In the genomic region with DNA sequence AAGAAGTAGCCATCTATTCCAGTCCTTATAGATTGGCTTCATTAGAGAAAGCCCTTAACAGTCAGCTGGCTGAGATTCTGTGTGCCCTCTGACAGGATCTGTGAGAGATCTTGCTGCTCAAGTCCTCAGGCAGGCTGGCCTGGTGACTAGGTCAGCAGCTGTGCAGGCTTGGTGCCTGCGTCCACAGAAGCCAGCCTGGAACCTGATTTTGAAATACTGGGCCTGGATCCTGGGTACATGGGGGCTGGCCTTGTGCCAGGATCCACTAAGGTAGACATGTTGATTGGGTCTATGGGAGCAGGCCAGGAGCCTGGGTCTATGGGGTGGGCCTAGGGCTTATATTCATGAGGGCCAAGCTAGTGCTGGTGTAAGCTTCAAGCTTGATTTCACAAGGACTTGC, we compare ENCODE assay signal across 23 cellular contexts.
"Had no signal": no experiment of that assay in that cellular context is flagged by ENCODE, and none has a peak within 500 bp of the region (broad histone marks: within the 10 kb centered on the region; RNA-seq: fewer than 3 reads in every experiment).

No MANE protein-coding gene starts in this region.

- H3K4me2 ChIP-seq: KMS-11 had no signal

- H3K27ac ChIP-seq: KMS-11, SJSA1, SK-N-MC had no signal

- H3K9ac ChIP-seq: KMS-11 had no signal

- ATAC-seq: K562 had no signal

- H3K4me3 ChIP-seq: K562, MG63, SJSA1, SK-N-MC had no signal

- H3K27me3 ChIP-seq: MG63, SJSA1 had no signal

- DNase-seq: MG63, NCI-H1092, NCI-H1105 treated with DMSO at 0.1 percent for 48 hours, NCI-H1417 treated with DMSO at 0.1 percent for 48 hours, NCI-H187, NCI-H2029, NCI-H2081 treated with DMSO at 0.1 percent for 48 hours, NCI-H2171, NCI-H226, NCI-H446, NCI-H510A, NCI-H524 treated with DMSO at 0.1 percent for 48 hours, NCI-H69, NCI-H774, Right ventricle myocardium superior, RPMI8226, SIG-M5 had no signal

- H3K36me3 ChIP-seq: MG63, SJSA1 had no signal

- FAIRE-seq: HepG2, K562, RCC 7860 had no signal

- H3K9me3 ChIP-seq: MG63, SJSA1 had no signal

- H3K4me1 ChIP-seq: SJSA1 had no signal
